1 cellular context compared by ENCODE assay signal in genomic region chr22:35634981-35635540, GRCh38.
TF ChIP-seq lines count a peak whose summit lies in the region.

No MANE protein-coding gene starts in this region.

TF ChIP-seq in IMR-90, 13 proteins besides CTCF, POLR2A, EP300 and RAD21:
- TF ChIP-seq CHD1 (IDR thresholded peaks at IDR 0.05; ENCODE audit: low read depth, low read length) (no peak), SMC3 (IDR thresholded peaks at IDR 0.05; ENCODE audit: low read depth, low read length) (no peak), RCOR1 (IDR thresholded peaks at IDR 0.05; ENCODE audit: insufficient replicate concordance, low read length) (no peak), USF2 (IDR thresholded peaks at IDR 0.05; ENCODE audit: low read depth, low read length) (no peak), MXI1 (IDR thresholded peaks at IDR 0.05; ENCODE audit: borderline replicate concordance, low read depth, low read length) (no peak), ELK1 (IDR thresholded peaks at IDR 0.05; ENCODE audit: borderline replicate concordance, low read depth, low read length) (no peak), FOS (IDR thresholded peaks at IDR 0.05; ENCODE audit: low read depth, low read length) (no peak), CEBPB (IDR thresholded peaks at IDR 0.05; ENCODE audit: low read depth, low read length) (no peak), RFX5 (IDR thresholded peaks at IDR 0.05; ENCODE audit: low read depth, low read length) (no peak)
